In the genomic region with DNA sequence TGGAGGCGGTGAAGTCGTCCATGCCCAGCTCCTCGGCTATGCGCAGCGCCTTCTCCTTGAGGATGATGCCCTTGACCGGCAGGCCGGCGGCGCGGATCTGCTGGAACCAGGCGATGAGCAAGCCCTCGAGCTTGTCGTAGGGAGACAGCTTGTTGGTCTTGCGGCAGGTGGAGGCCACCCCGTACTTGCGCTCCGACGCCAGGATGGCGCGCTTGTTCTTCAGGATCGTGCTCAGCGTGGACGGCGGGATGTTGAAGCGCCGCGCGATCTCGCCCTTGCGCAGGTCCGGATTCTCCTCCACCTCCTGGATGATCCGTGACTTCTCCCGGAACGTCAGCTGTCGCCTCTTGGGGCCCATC, we compare ENCODE assay signal across 8 cellular contexts. TPM values are rescaled to one million over a fixed set of nuclear protein-coding genes. Genes with fewer than 3 reads are reported as not detected.
DNase-seq lines count a peak whose midpoint lies in the region; ATAC-seq lines count a peak whose summit lies in the region.

No MANE protein-coding gene starts in this region.

- H3K9me3 Mint-ChIP-seq in activated naive CD8-positive, alpha-beta T cell treated with anti-CD3 and anti-CD28 coated beads for 36 hours, result no peaks in the 10 kb centered on the region

- H3K36me3 Mint-ChIP-seq in activated naive CD8-positive, alpha-beta T cell treated with anti-CD3 and anti-CD28 coated beads for 36 hours, result peaks cover 10% of the 10 kb centered on the region

- H3K27me3 ChIP-seq in rectal smooth muscle tissue (ENCODE audit: control insufficient read depth, insufficient read depth, low read length), result no peaks in the 10 kb centered on the region

- H3K4me3 ChIP-seq in rectal smooth muscle tissue (ENCODE audit: low read length), result peak overlapping the region; percentile 84

- no peaks in the 10 kb centered on the region for H3K27me3 Mint-ChIP-seq in activated naive CD8-positive, alpha-beta T cell treated with anti-CD3 and anti-CD28 coated beads for 36 hours

- H3K9ac ChIP-seq in rectal smooth muscle tissue (ENCODE audit: low read length), result peak overlapping the region; percentile 94

- H3K27ac Mint-ChIP-seq in activated naive CD8-positive, alpha-beta T cell treated with anti-CD3 and anti-CD28 coated beads for 36 hours, result peak overlapping the region; percentile 80

- no peaks in the 10 kb centered on the region for H3K36me3 ChIP-seq in rectal smooth muscle tissue (ENCODE audit: control insufficient read depth, insufficient read depth, low read length)

- peaks cover 20% of the 10 kb centered on the region for H3K4me1 ChIP-seq in rectal smooth muscle tissue (ENCODE audit: control insufficient read depth, insufficient read depth, low read length)

- peak overlapping the region; percentile 82 for H3K4me3 Mint-ChIP-seq in activated naive CD8-positive, alpha-beta T cell treated with anti-CD3 and anti-CD28 coated beads for 36 hours

- no peak for DNase-seq in activated CD4-positive, CD25-positive, alpha-beta regulatory T cell (lab: John Stamatoyannopoulos, UW)
- peak; percentile 43 for DNase-seq in NCI-H510A (lab: John Stamatoyannopoulos, UW)
- peak; percentile 49 for DNase-seq in activated naive CD8-positive, alpha-beta T cell treated with anti-CD3 and anti-CD28 coated beads for 36 hours
- peak; percentile 58 for DNase-seq in left cardiac atrium
- DNase-seq in KBM-7, result no peak

- peak overlapping the region; percentile 83 for H3K27ac ChIP-seq in rectal smooth muscle tissue (ENCODE audit: low read depth, low read length)

- in situ Hi-C loops in KBM-7 (cut with MboI; ENCODE audit: low pct_unique_long_range_greater_than_20kb, low sequenced_read_pairs), result no loop called here

- peaks cover 30% of the 10 kb centered on the region for H3K4me1 Mint-ChIP-seq in activated naive CD8-positive, alpha-beta T cell treated with anti-CD3 and anti-CD28 coated beads for 36 hours

- intact Hi-C loops in left cardiac atrium (cut with DNase I), result loop anchor here in 1 of 2 donors (1.0 to 10.0 kb wide), 2 partner anchors 34 to 59 kb away; partner anchors contain the start of genes AP5S1 and MAVS

- peak; percentile 27 to 30 for ATAC-seq in activated CD4-positive, CD25-positive, alpha-beta regulatory T cell treated with anti-CD3 and anti-CD28 coated beads, Interleukin-2, amount 50 U/mL, for 24 hours
- ATAC-seq in HG02678 (IDR thresholded peaks at IDR 0.05; ENCODE audit: unreplicated experiment) (peak; percentile 30), left cardiac atrium (peak; percentile 11 to 24)

RNA-seq across cellular contexts. Expression of gene CENPB, which starts 0.4 kb away (rescaled TPM):
- total RNA-seq in activated naive CD8-positive, alpha-beta T cell treated with anti-CD3 and anti-CD28 coated beads for 36 hours, result 10 to 100 TPM; 54.6 to 59.0 TPM
- total RNA-seq in left cardiac atrium, result 10 to 100 TPM; 70.8 to 93.6 TPM

RNA-seq across cellular contexts. Expression of gene SPEF1, which starts 4.9 kb away (rescaled TPM):
- under 1 TPM; 0.12 to 0.23 TPM for total RNA-seq in activated naive CD8-positive, alpha-beta T cell treated with anti-CD3 and anti-CD28 coated beads for 36 hours
- total RNA-seq in left cardiac atrium, result not detected

RNA-seq across cellular contexts. Expression of gene CDC25B, which starts 10.0 kb away (rescaled TPM):
- 10 to 100 TPM; 54.6 to 60.9 TPM for total RNA-seq in activated naive CD8-positive, alpha-beta T cell treated with anti-CD3 and anti-CD28 coated beads for 36 hours
- total RNA-seq in left cardiac atrium, result 10 to 100 TPM; 13.8 to 16.6 TPM

RNA-seq across cellular contexts. Expression of gene ADISSP, which starts 18.6 kb away (rescaled TPM):
- total RNA-seq in activated naive CD8-positive, alpha-beta T cell treated with anti-CD3 and anti-CD28 coated beads for 36 hours, result 10 to 100 TPM; 63.5 to 63.8 TPM
- 10 to 100 TPM; 17.2 to 23.2 TPM for total RNA-seq in left cardiac atrium

RNA-seq across cellular contexts. Expression of gene AP5S1, which starts 34.2 kb away (rescaled TPM):
- 10 to 100 TPM; 11.1 to 11.7 TPM for total RNA-seq in activated naive CD8-positive, alpha-beta T cell treated with anti-CD3 and anti-CD28 coated beads for 36 hours
- 10 to 100 TPM; 11.8 to 14.7 TPM for total RNA-seq in left cardiac atrium

Comparison
In these comparisons a context has a peak if more than half of its experiments do, and no peak if none do; other contexts are left out.
1. DNase-seq: peak in NCI-H510A (single experiment), activated naive CD8-positive, alpha-beta T cell treated with anti-CD3 and anti-CD28 coated beads for 36 hours (single experiment) and left cardiac atrium (single experiment); none in activated CD4-positive, CD25-positive, alpha-beta regulatory T cell (0 of 4) and KBM-7 (single experiment).
2. Peak in every context shown above with its lines, with median percentiles within 50 percentile points of each other: ATAC-seq.